ENCODE assay signal across 8 cellular contexts in the genomic region with DNA sequence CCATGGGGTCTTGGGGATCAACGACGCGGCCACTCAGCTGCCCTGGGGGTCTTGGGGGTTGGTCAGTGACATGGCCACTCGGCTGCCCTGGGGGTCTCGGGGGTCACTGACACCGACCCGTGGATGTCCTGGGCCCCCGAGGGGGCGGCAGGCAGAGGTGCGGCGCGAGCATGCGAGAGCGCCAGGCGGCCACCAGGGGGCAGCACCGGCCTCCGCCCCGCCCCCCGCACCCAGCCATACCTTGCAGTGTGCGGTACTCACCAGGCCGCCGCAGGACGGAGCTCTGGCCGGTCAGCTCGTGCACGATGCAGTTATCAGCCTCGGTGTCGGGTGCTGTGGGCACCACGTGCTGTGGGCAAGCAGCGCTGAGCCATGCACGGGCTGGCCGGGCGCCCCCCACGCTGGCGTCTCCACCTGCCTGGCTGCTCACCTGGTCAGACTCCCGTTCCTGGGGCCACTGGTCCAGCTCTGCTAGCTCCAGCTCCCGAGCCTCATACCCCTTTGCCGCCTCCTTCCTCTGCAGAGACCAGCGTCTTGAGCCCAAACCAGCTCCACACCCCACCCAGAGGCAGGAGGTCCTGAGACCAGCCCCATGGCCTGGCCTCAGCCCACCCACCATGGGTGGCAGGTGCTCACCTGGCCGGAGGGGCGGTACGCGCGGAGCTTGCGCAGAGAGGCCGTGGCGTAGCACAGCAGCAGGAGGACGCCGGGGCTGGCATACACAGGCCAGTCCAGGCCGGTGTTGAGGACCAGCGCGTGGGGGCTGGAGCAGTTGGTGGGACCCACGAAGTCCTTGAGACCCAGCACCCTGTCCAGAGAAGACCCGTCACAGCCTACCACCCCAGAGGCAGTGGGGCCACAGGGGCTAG. TPM values are rescaled to one million over a fixed set of nuclear protein-coding genes. Genes with fewer than 3 reads are reported as not detected.
A peak's percentile ranks its signal among the peaks of the same experiment; 100 is the strongest.
DNase-seq lines count a peak whose midpoint lies in the region; ATAC-seq and TF ChIP-seq lines count a peak whose summit lies in the region.

No MANE protein-coding gene starts in this region.

- H3K27ac Mint-ChIP-seq in activated naive CD4-positive, alpha-beta T cell treated with anti-CD3 and anti-CD28 coated beads, Interleukin-2, amount 50 U/mL, for 72 hours: no peak overlapping the region

- H3K4me3 ChIP-seq in HL-60 (replicated peaks; ENCODE audit: insufficient read depth, low read length) (no peak overlapping the region), SU-DHL-6 (ENCODE audit: insufficient read depth, low read length, poor library complexity, severe bottlenecking) (no peak overlapping the region), heart right ventricle (no peak overlapping the region)

- no peak overlapping the region for H3K9ac ChIP-seq in SU-DHL-6 (ENCODE audit: low read length)

- H4K20me1 ChIP-seq in SU-DHL-6 (ENCODE audit: low read depth, low read length): no peaks in the 10 kb centered on the region

- no peaks in the 10 kb centered on the region for H3K36me3 ChIP-seq in SU-DHL-6 (ENCODE audit: low read length)
- peaks cover 0 to 81% (median 0%) of the 10 kb centered on the region in 9 donors for H3K36me3 ChIP-seq in heart right ventricle

- H3K4me1 ChIP-seq in heart right ventricle: peaks cover 0 to 10% (median 4%) of the 10 kb centered on the region in 9 donors

- H3K9me2 ChIP-seq in SU-DHL-6 (replicated peaks; ENCODE audit: insufficient read depth, low read length): no peaks in the 10 kb centered on the region

- DNase-seq in NCI-H1694 treated with DMSO at 0.1 percent for 48 hours (lab: John Stamatoyannopoulos, UW) (peak; percentile 48), NCI-H1694 (lab: John Stamatoyannopoulos, UW) (no peak), HL-60 (ENCODE audit: low read depth in 1 of 2, low spot score in 1 of 2) (peak; percentile 64 to 75), heart right ventricle (peak; percentile 42 to 76), sciatic nerve (ENCODE audit: low spot score) (peak; percentile 79)
- peak; percentile 72 for DNase-seq in activated naive CD4-positive, alpha-beta T cell treated with anti-CD3 and anti-CD28 coated beads, Interleukin-2, amount 50 U/mL, for 72 hours (ENCODE audit: low spot score in 2 of 2)

- H3K27me3 ChIP-seq in HL-60 (ENCODE audit: insufficient read depth, poor library complexity, severe bottlenecking) (no peaks in the 10 kb centered on the region), SU-DHL-6 (ENCODE audit: low read length) (no peaks in the 10 kb centered on the region), heart right ventricle (no peaks in the 10 kb centered on the region)

- peak; percentile 90 to 92 for ATAC-seq in activated naive CD4-positive, alpha-beta T cell treated with anti-CD3 and anti-CD28 coated beads, Interleukin-2, amount 50 U/mL, for 72 hours
- peak; percentile 65 to 83 (median 76) for ATAC-seq in heart right ventricle
- peak; percentile 69 for ATAC-seq in sciatic nerve
- ATAC-seq in HG02610 (IDR thresholded peaks at IDR 0.05; ENCODE audit: unreplicated experiment): no peak

- H3K9me3 Mint-ChIP-seq in activated naive CD4-positive, alpha-beta T cell treated with anti-CD3 and anti-CD28 coated beads, Interleukin-2, amount 50 U/mL, for 72 hours: no peaks in the 10 kb centered on the region

- H3K79me2 ChIP-seq in SU-DHL-6 (ENCODE audit: insufficient read depth, low read length): no peaks in the 10 kb centered on the region

- H3K27ac ChIP-seq in HL-60 (replicated peaks): no peak overlapping the region
- H3K27ac ChIP-seq in SU-DHL-6 (ENCODE audit: low read depth, low read length): no peak overlapping the region
- H3K27ac ChIP-seq in heart right ventricle: no peak overlapping the region

- H3K9me3 ChIP-seq in SU-DHL-6 (ENCODE audit: insufficient read depth, low read length): no peaks in the 10 kb centered on the region
- H3K9me3 ChIP-seq in heart right ventricle: no peaks in the 10 kb centered on the region

- no peak overlapping the region for H3K4me2 ChIP-seq in SU-DHL-6 (ENCODE audit: low read depth, low read length, poor library complexity, severe bottlenecking)

- no peaks in the 10 kb centered on the region for H3K36me3 Mint-ChIP-seq in activated naive CD4-positive, alpha-beta T cell treated with anti-CD3 and anti-CD28 coated beads, Interleukin-2, amount 50 U/mL, for 72 hours

- no peak overlapping the region for H2AFZ ChIP-seq in SU-DHL-6 (ENCODE audit: low read depth, low read length, severe bottlenecking)

- WGBS in heart right ventricle, 2 donors: 41 to 43% methylated on average over 48 to 54 of the region's 54 CpGs

- H3F3A ChIP-seq in SU-DHL-6 (ENCODE audit: insufficient read depth): no peaks in the 10 kb centered on the region

- intact Hi-C loops in heart right ventricle (cut with DNase I) (loop anchor here in 7 of 10 donors (1.0 to 10.0 kb wide), 7 partner anchors 47 to 480 kb away; partner anchors contain the start of genes ZNF778 (in 3 of the 7) and PIEZO1 (in 2 of the 7)), sciatic nerve (cut with DNase I) (no loop called here)

- TF ChIP-seq CTCF in HL-60 (IDR thresholded peaks at IDR 0.05; ENCODE audit: insufficient read depth, low read length): peak; percentile 36
- peak; percentile 89 for TF ChIP-seq CTCF in SU-DHL-6 (IDR thresholded peaks at IDR 0.05; ENCODE audit: insufficient read depth, low read length, poor library complexity, severe bottlenecking)
- TF ChIP-seq CTCF in heart right ventricle (IDR thresholded peaks at IDR 0.05): peak; percentile 95 to 99 (median 98)

RNA-seq across cellular contexts. Expression of gene CTU2, which starts 31.2 kb away (rescaled TPM):
- total RNA-seq in activated naive CD4-positive, alpha-beta T cell treated with anti-CD3 and anti-CD28 coated beads, Interleukin-2, amount 50 U/mL, for 72 hours: 10 to 100 TPM; 32.2 to 35.5 TPM
- total RNA-seq in heart right ventricle (10 to 100 TPM; 11.8 to 17.3 (median 13.2) TPM), sciatic nerve (20.6 TPM)
- polyA plus RNA-seq in heart right ventricle: 10 to 100 TPM; 22.3 to 22.6 TPM

RNA-seq across cellular contexts. Expression of gene RNF166, which starts 31.3 kb away (rescaled TPM):
- 10 to 100 TPM; 47.5 to 82.5 TPM for total RNA-seq in activated naive CD4-positive, alpha-beta T cell treated with anti-CD3 and anti-CD28 coated beads, Interleukin-2, amount 50 U/mL, for 72 hours
- 10 to 100 TPM; 11.8 to 19.1 (median 14.3) TPM for total RNA-seq in heart right ventricle
- polyA plus RNA-seq in heart right ventricle: 10 to 100 TPM; 13.0 to 38.0 TPM
- total RNA-seq in sciatic nerve: 28.6 TPM

RNA-seq across cellular contexts. Expression of gene PIEZO1, which starts 47.5 kb away (rescaled TPM):
- 100 to 1,000 TPM in 1 of 2 donors, 10 to 100 TPM in 1; 55.7 to 128 TPM for total RNA-seq in activated naive CD4-positive, alpha-beta T cell treated with anti-CD3 and anti-CD28 coated beads, Interleukin-2, amount 50 U/mL, for 72 hours
- 10 to 100 TPM; 12.3 to 38.0 (median 16.4) TPM for total RNA-seq in heart right ventricle
- 10 to 100 TPM; 51.3 to 78.2 TPM for polyA plus RNA-seq in heart right ventricle
- total RNA-seq in sciatic nerve: 111 TPM

RNA-seq across cellular contexts. Expression of gene SNAI3, which starts 51.2 kb away (rescaled TPM):
- total RNA-seq in activated naive CD4-positive, alpha-beta T cell treated with anti-CD3 and anti-CD28 coated beads, Interleukin-2, amount 50 U/mL, for 72 hours: 1 to 10 TPM; 5.4 to 6.4 TPM
- total RNA-seq in heart right ventricle (1 to 10 TPM in 7 of 10 donors, under 1 TPM in 3; 0.21 to 8.6 (median 1.1) TPM), sciatic nerve (0.53 TPM)
- 1 to 10 TPM; 2.3 to 4.5 TPM for polyA plus RNA-seq in heart right ventricle

Comparison
In these comparisons a context has a peak if more than half of its experiments do, and no peak if none do; other contexts are left out.
1. CTCF ChIP-seq: peak in every context shown above with its lines; median percentile 98 in heart right ventricle; 89 in SU-DHL-6; 36 in HL-60.